Comparison of ENCODE assay signal across 27 cellular contexts in genomic region chr11:67066333-67066709, GRCh38. TPM values are rescaled to one million over a fixed set of nuclear protein-coding genes. Genes with fewer than 3 reads are reported as not detected.
DNase-seq lines count a peak whose midpoint lies in the region; ATAC-seq, FAIRE-seq and TF ChIP-seq lines count a peak whose summit lies in the region.
"Had no signal": no experiment of that assay in that cellular context is flagged by ENCODE, and none has a peak within 500 bp of the region (broad histone marks: within the 10 kb centered on the region; RNA-seq: fewer than 3 reads in every experiment).

No MANE protein-coding gene starts in this region.

- 54 to 72% (median 71%) methylated on average over 3 of the region's 3 CpGs for WGBS in heart left ventricle, 4 donors
- WGBS in K562 (ENCODE audit: insufficient coverage, low coverage, missing lambda C conversion rate) = 63% methylated on average over 3 of the region's 3 CpGs

- H3K4me2 ChIP-seq in K562 (ENCODE audit: insufficient read depth, low read length) = no peak overlapping the region

- no peak for TF ChIP-seq POLR2A in heart left ventricle (IDR thresholded peaks at IDR 0.05)
- no peak for TF ChIP-seq POLR2A in K562 (conservative IDR thresholded peaks at IDR 0.05)

- no peaks in the 10 kb centered on the region for H3K36me3 ChIP-seq in heart left ventricle
- no peaks in the 10 kb centered on the region for H3K36me3 ChIP-seq in K562 (ENCODE audit: control insufficient read depth, insufficient read depth, low read length)
- H3K36me3 ChIP-seq: HAP-1 had no signal

- TF ChIP-seq CTCF in heart left ventricle (IDR thresholded peaks at IDR 0.05) (no peak), K562 (IDR thresholded peaks at IDR 0.05 in 2 of 3, conservative IDR thresholded peaks at IDR 0.05 in 1 of 3; ENCODE audit: insufficient read depth in 2 of 3, low read depth in 1 of 3, low read length in 3 of 3) (no peak), nephron progenitor cell (IDR thresholded peaks at IDR 0.05) (no peak)

- no peaks in the 10 kb centered on the region for H3K9me1 ChIP-seq in K562 (ENCODE audit: control insufficient read depth, insufficient read depth, low read length)

- H3K27me3 ChIP-seq in heart left ventricle = no peaks in the 10 kb centered on the region
- peaks cover 0 to 11% of the 10 kb centered on the region in 2 experiments; a peak in 2 of 5 replicates for H3K27me3 ChIP-seq in K562 (ENCODE audit: control insufficient read depth in 2 of 2, insufficient read depth in 2 of 2, low read length in 2 of 2)

- H3K4me3 ChIP-seq in heart left ventricle (no peak overlapping the region), K562 (no peak overlapping the region)
- H3K4me3 ChIP-seq: HAP-1 had no signal

- peaks cover 10% of the 10 kb centered on the region for H3K4me1 Mint-ChIP-seq in nephron progenitor cell

- H3K27ac ChIP-seq in heart left ventricle (peak overlapping the region in 4 of 12 donors; percentile 7 to 76 (median 16)), K562 (ENCODE audit: extremely low read depth, low read depth, low read length) (no peak overlapping the region)
- H3K27ac ChIP-seq: C4-2B had no signal

- H3K4me1 ChIP-seq in heart left ventricle (peaks cover 0 to 16% (median 0%) of the 10 kb centered on the region in 12 donors), K562 (replicated peaks in 1 of 2; ENCODE audit: control insufficient read depth in 2 of 2, insufficient read depth in 2 of 2, low read length in 2 of 2) (peaks cover 0 to 23% of the 10 kb centered on the region in 2 experiments; a peak in 2 of 5 replicates)
- H3K4me1 ChIP-seq: HAP-1 had no signal

- H3K9ac ChIP-seq in K562 (ENCODE audit: insufficient read depth in 1 of 2, low read depth in 2 of 2, low read length in 2 of 2) = peak overlapping the region in 1 of 2 experiments; percentile 26; a peak in 1 of 4 replicates

- no peaks in the 10 kb centered on the region for H3K9me3 Mint-ChIP-seq in nephron progenitor cell
- H3K9me3 Mint-ChIP-seq: CD8-positive, alpha-beta T cell; HFFc6; IgD-negative memory B cell had no signal

- no peak for TF ChIP-seq RAD21 in K562 (CRISPR knock-in tag; conservative IDR thresholded peaks at IDR 0.05 in 1 of 2, IDR thresholded peaks at IDR 0.05 in 1 of 2)

- H4K20me1 ChIP-seq in K562 (replicated peaks; ENCODE audit: control insufficient read depth, insufficient read depth, low read length) = no peaks in the 10 kb centered on the region

- peaks cover 20% of the 10 kb centered on the region for H3K27me3 Mint-ChIP-seq in nephron progenitor cell (ENCODE audit: low read depth, poor library complexity)

- in situ Hi-C loops in K562 (cut with MboI) = no loop called here

- ATAC-seq in heart left ventricle = peak in 3 of 4 donors; percentile 47 to 58 (median 56)
- no peak for ATAC-seq in K562
- ATAC-seq: CD8-positive, alpha-beta T cell; PC-3 had no signal

- no peaks in the 10 kb centered on the region for H3K36me3 Mint-ChIP-seq in nephron progenitor cell (ENCODE audit: low read depth)
- H3K36me3 Mint-ChIP-seq: CD8-positive, alpha-beta T cell had no signal

- CTCF ChIA-PET in K562 (lab: Yijun Ruan, JAX; ENCODE audit: low intra/inter-chr PET ratio) = no interaction called here

- no peak for FAIRE-seq in K562 (lab: Jason Lieb, UNC)
- FAIRE-seq: A204.1, GM12892 had no signal

- intact Hi-C loops in heart left ventricle (cut with DNase I) = no loop called here
- intact Hi-C loops in cardiac septum (cut with DNase I) = no loop called here
- intact Hi-C loops in K562 (cut with micrococcal nuclease) = no loop called here

- no peak overlapping the region for H2AFZ ChIP-seq in K562 (ENCODE audit: low read depth, low read length)

- H3K4me3 Mint-ChIP-seq in nephron progenitor cell = no peak overlapping the region
- H3K4me3 Mint-ChIP-seq: CD8-positive, alpha-beta T cell; HFFc6; IgD-negative memory B cell had no signal

- DNase-seq in heart left ventricle (no peak), cardiac septum (ENCODE audit: low spot score) (no peak), K562 (ENCODE audit: extremely low read depth in 1 of 4, low spot score in 3 of 4) (no peak), nephron progenitor cell (no peak), NCI-H2196 treated with DMSO at 0.1 percent for 48 hours (lab: John Stamatoyannopoulos, UW; ENCODE audit: unreplicated experiment) (no peak), C1 segment of cervical spinal cord (lab: John Stamatoyannopoulos, UW) (no peak), COR-L47 (lab: John Stamatoyannopoulos, UW) (no peak)
- DNase-seq: AML-193; Calu3; CD8-positive, alpha-beta T cell; DMS153; DND-41; GOT3; HFFc6; NCI-H1092 treated with DMSO at 0.1 percent for 48 hours; NCI-H1436; NCI-H187 treated with DMSO at 0.1 percent for 48 hours; NCI-H2171 treated with DMSO at 0.1 percent for 48 hours; NCI-H524; NCI-H774; PC-3; SHP77 treated with DMSO at 0.1 percent for 48 hours had no signal

- no peak for TF ChIP-seq EP300 in K562 (IDR thresholded peaks at IDR 0.05; ENCODE audit: low read length)

- H3K9me3 ChIP-seq in heart left ventricle = no peaks in the 10 kb centered on the region
- H3K9me3 ChIP-seq in K562 (replicated peaks; ENCODE audit: control insufficient read depth, insufficient read depth, low read depth, low read length) = no peaks in the 10 kb centered on the region
- H3K9me3 ChIP-seq: HAP-1 had no signal

- POLR2A ChIA-PET in K562 (lab: Yijun Ruan, JAX) = interaction anchor here (1.0 kb wide), 2 partner anchors 9 to 11 kb away, joined by 4 read pairs; no protein-coding TSS in a partner anchor

- H3K27ac Mint-ChIP-seq in nephron progenitor cell = peak overlapping the region; percentile 32
- H3K27ac Mint-ChIP-seq: CD8-positive, alpha-beta T cell; HFFc6; IgD-negative memory B cell had no signal

- BruUV-seq in K562 (replicated peaks; lab: Mats Ljungman, UMichigan) = no TSS peak

- no peaks in the 10 kb centered on the region for H3K79me2 ChIP-seq in K562 (ENCODE audit: control insufficient read depth, insufficient read depth, low read length)

RNA-seq across cellular contexts. Expression of gene RHOD, which starts 9.7 kb away (rescaled TPM):
- 100 to 1,000 TPM in 1 of 9 donors, 10 to 100 TPM in 8; 17.1 to 149 (median 36.8) TPM for total RNA-seq in heart left ventricle
- 10 to 100 TPM; 79.2 to 86.2 TPM for polyA plus RNA-seq in heart left ventricle
- total RNA-seq in cardiac septum = 25.8 TPM
- total RNA-seq in K562 (2011; cell fraction: chromatin; rRNA removed; ENCODE audit: low replicate concordance) = not detected in 2 replicates
- total RNA-seq in K562 (2011; cell fraction: nucleolus; rRNA removed) = not detected in 2 replicates
- not detected in 2 replicates for total RNA-seq in K562 (2011; cell fraction: nucleoplasm; rRNA removed)
- total RNA-seq in K562 (2014; rRNA removed) = not detected in 2 replicates
- not detected in 2 replicates for total RNA-seq in K562 (2014; rRNA removed; fragmentation: Illumina TruSeq; extraction: Trizol)
- not detected in 2 replicates for total RNA-seq in K562 (2015; rRNA removed; fragmentation: Illumina TruSeq; extraction: Trizol)
- not detected in 2 replicates for total RNA-seq in K562 (2021)
- polyA plus RNA-seq in K562 (2011; rRNA removed) = not detected in 2 replicates
- polyA plus RNA-seq in K562 (2011; cell fraction: cytosol; rRNA removed) = not detected in 2 replicates
- polyA plus RNA-seq in K562 (2011; cell fraction: nucleus; rRNA removed) = not detected in 2 replicates
- polyA plus RNA-seq in K562 (2012) = not detected in 2 replicates
- not detected in 2 replicates for polyA plus RNA-seq in K562 (2014; fragmentation: Illumina TruSeq; extraction: Trizol)
- not detected for polyA plus RNA-seq in K562 (2014; fragmentation: Nextera tagmentation; extraction: Ambion mirVana)
- polyA plus RNA-seq in K562 (2014; rRNA removed) = not detected in 2 replicates
- not detected in 2 replicates for polyA minus RNA-seq in K562 (2011; rRNA and poly(A)+ RNA removed)
- 1.3 and 1.7 TPM in 2 replicates for polyA minus RNA-seq in K562 (2011; cell fraction: cytosol; rRNA and poly(A)+ RNA removed)
- polyA minus RNA-seq in K562 (2011; cell fraction: nucleus; rRNA and poly(A)+ RNA removed) = 0.27 and 0.33 TPM in 2 replicates

RNA-seq across cellular contexts. Expression of gene SYT12, which starts 43.4 kb away (rescaled TPM):
- total RNA-seq in heart left ventricle = 1 to 10 TPM in 1 of 9 donors, under 1 TPM in 6, not detected in 2; 0.25 to 2.2 (median 0.40) TPM
- under 1 TPM; 0.04 to 0.82 TPM for polyA plus RNA-seq in heart left ventricle
- 2.2 TPM for total RNA-seq in cardiac septum
- 0.14 and 0.32 TPM in 2 replicates for total RNA-seq in K562 (2011; cell fraction: chromatin; rRNA removed; ENCODE audit: low replicate concordance)
- total RNA-seq in K562 (2011; cell fraction: nucleolus; rRNA removed) = 0.13 and 0.17 TPM in 2 replicates
- total RNA-seq in K562 (2011; cell fraction: nucleoplasm; rRNA removed) = 0.15 TPM in 1 of 2 replicates, not detected in the other
- not detected in 2 replicates for total RNA-seq in K562 (2014; rRNA removed)
- 0.11 TPM in 1 of 2 replicates, not detected in the other for total RNA-seq in K562 (2014; rRNA removed; fragmentation: Illumina TruSeq; extraction: Trizol)
- total RNA-seq in K562 (2015; rRNA removed; fragmentation: Illumina TruSeq; extraction: Trizol) = 0.11 TPM in 1 of 2 replicates, not detected in the other
- total RNA-seq in K562 (2021) = not detected in 2 replicates
- 0.01 and 0.03 TPM in 2 replicates for polyA plus RNA-seq in K562 (2011; rRNA removed)
- polyA plus RNA-seq in K562 (2011; cell fraction: cytosol; rRNA removed) = 0.01 and 0.04 TPM in 2 replicates
- polyA plus RNA-seq in K562 (2011; cell fraction: nucleus; rRNA removed) = 0.04 and 0.13 TPM in 2 replicates
- polyA plus RNA-seq in K562 (2012) = 0.08 and 0.21 TPM in 2 replicates
- polyA plus RNA-seq in K562 (2014; fragmentation: Illumina TruSeq; extraction: Trizol) = 0.03 TPM in 1 of 2 replicates, not detected in the other
- not detected for polyA plus RNA-seq in K562 (2014; fragmentation: Nextera tagmentation; extraction: Ambion mirVana)
- 0.03 and 0.07 TPM in 2 replicates for polyA plus RNA-seq in K562 (2014; rRNA removed)
- polyA minus RNA-seq in K562 (2011; rRNA and poly(A)+ RNA removed) = 0.04 TPM in 1 of 2 replicates, not detected in the other
- not detected in 2 replicates for polyA minus RNA-seq in K562 (2011; cell fraction: cytosol; rRNA and poly(A)+ RNA removed)
- polyA minus RNA-seq in K562 (2011; cell fraction: nucleus; rRNA and poly(A)+ RNA removed) = 0.13 and 0.22 TPM in 2 replicates
- total RNA-seq: CD8-positive, alpha-beta T cell; HFFc6 had no signal
- polyA plus RNA-seq: IgD-negative memory B cell had no signal

RNA-seq across cellular contexts. Expression of gene KDM2A, which starts 52.7 kb away (rescaled TPM):
- total RNA-seq in heart left ventricle (10 to 100 TPM; 26.7 to 66.4 (median 38.6) TPM), cardiac septum (46.4 TPM), K562 (2014; rRNA removed) (19.0 and 21.3 TPM in 2 replicates), K562 (2014; rRNA removed; fragmentation: Illumina TruSeq; extraction: Trizol) (22.3 and 23.4 TPM in 2 replicates), K562 (2015; rRNA removed; fragmentation: Illumina TruSeq; extraction: Trizol) (26.4 and 27.1 TPM in 2 replicates), K562 (2021) (37.9 and 39.3 TPM in 2 replicates)
- polyA plus RNA-seq in heart left ventricle (10 to 100 TPM; 23.4 to 33.5 TPM), K562 (2011; rRNA removed) (19.0 and 30.7 TPM in 2 replicates), K562 (2014; fragmentation: Illumina TruSeq; extraction: Trizol) (35.1 and 37.7 TPM in 2 replicates), K562 (2014; fragmentation: Nextera tagmentation; extraction: Ambion mirVana) (1 to 10 TPM; 5.0 to 7.2 TPM), K562 (2014; rRNA removed) (19.8 and 21.3 TPM in 2 replicates)
- total RNA-seq in K562 (2011; cell fraction: chromatin; rRNA removed; ENCODE audit: low replicate concordance) = 208 and 244 TPM in 2 replicates
- total RNA-seq in K562 (2011; cell fraction: nucleolus; rRNA removed) = 95.6 and 101 TPM in 2 replicates
- total RNA-seq in K562 (2011; cell fraction: nucleoplasm; rRNA removed) = 128 and 146 TPM in 2 replicates
- 23.8 and 26.0 TPM in 2 replicates for polyA plus RNA-seq in K562 (2011; cell fraction: cytosol; rRNA removed)
- polyA plus RNA-seq in K562 (2011; cell fraction: nucleus; rRNA removed) = 71.8 and 106 TPM in 2 replicates
- 25.1 and 26.1 TPM in 2 replicates for polyA plus RNA-seq in K562 (2012)
- 65.3 and 71.5 TPM in 2 replicates for polyA minus RNA-seq in K562 (2011; rRNA and poly(A)+ RNA removed)
- 31.0 and 35.6 TPM in 2 replicates for polyA minus RNA-seq in K562 (2011; cell fraction: cytosol; rRNA and poly(A)+ RNA removed)
- polyA minus RNA-seq in K562 (2011; cell fraction: nucleus; rRNA and poly(A)+ RNA removed) = 38.8 and 59.3 TPM in 2 replicates

Comparison
In these comparisons a context has a peak if more than half of its experiments do, and no peak if none do; other contexts are left out.
1. RNA of gene RHOD, which starts 9.7 kb away (total RNA-seq): 17.1 to 149 TPM in heart left ventricle and 25.8 TPM in cardiac septum (single experiment); not detected in K562; every median in the first group is over 10 times any median in the second.